Comparison of ENCODE assay signal across 8 cellular contexts in genomic region chr2:127128508-127128907, GRCh38.
DNase-seq lines count a peak whose midpoint lies in the region; ATAC-seq and TF ChIP-seq lines count a peak whose summit lies in the region.

No MANE protein-coding gene starts in this region.

- DNase-seq in GM06990 (ENCODE audit: extremely low read depth, insufficient read length) (peak; percentile 62), amniotic epithelial cell (ENCODE audit: low read depth) (peak; percentile 20), posterior cingulate gyrus (no peak), SHP77 (lab: John Stamatoyannopoulos, UW) (no peak), NCI-H446 (lab: John Stamatoyannopoulos, UW) (no peak)

- H3K36me3 ChIP-seq in GM06990 (ENCODE audit: control insufficient read depth, insufficient read depth, low read length) (no peaks in the 10 kb centered on the region), mucosa of stomach (ENCODE audit: control insufficient read depth, insufficient read depth, low read length) (no peaks in the 10 kb centered on the region)

- H3K4me3 ChIP-seq in GM06990 (replicated peaks; ENCODE audit: low read depth, low read length): peak overlapping the region; percentile 44
- no peak overlapping the region for H3K4me3 ChIP-seq in mucosa of stomach (ENCODE audit: low read length)

- peak; percentile 97 for ATAC-seq in GM21360 (IDR thresholded peaks at IDR 0.05; ENCODE audit: unreplicated experiment)
- ATAC-seq in HG03457 (IDR thresholded peaks at IDR 0.05; ENCODE audit: unreplicated experiment): peak; percentile 91

- no peaks in the 10 kb centered on the region for H3K9me3 ChIP-seq in mucosa of stomach (ENCODE audit: control insufficient read depth, low read length)

- H3K27me3 ChIP-seq in GM06990 (replicated peaks; ENCODE audit: control insufficient read depth, insufficient read depth, low read length): no peaks in the 10 kb centered on the region; the same call in 1 of the 2 replicates
- H3K27me3 ChIP-seq in mucosa of stomach (ENCODE audit: control insufficient read depth, insufficient read depth, low read length): no peaks in the 10 kb centered on the region

- H3K4me1 ChIP-seq in mucosa of stomach (ENCODE audit: control insufficient read depth, insufficient read depth, low read length): no peaks in the 10 kb centered on the region

- intact Hi-C loops in posterior cingulate gyrus (cut with DNase I): no loop called here

- TF ChIP-seq CTCF in GM06990 (IDR thresholded peaks at IDR 0.05; ENCODE audit: insufficient read depth, low read length, poor library complexity, severe bottlenecking): no peak

- H3K9ac ChIP-seq in mucosa of stomach (ENCODE audit: low read length): peak overlapping the region; percentile 48

Comparison
In these comparisons a context has a peak if more than half of its experiments do, and no peak if none do; other contexts are left out.
1. DNase-seq: peak in GM06990 (single experiment) and amniotic epithelial cell (single experiment); none in posterior cingulate gyrus (0 of 10), SHP77 (0 of 2) and NCI-H446 (0 of 2).